Comparison of ENCODE assay signal across 21 cellular contexts in genomic region chr12:131631230-131631629, GRCh38.
"Had no signal": no experiment of that assay in that cellular context is flagged by ENCODE, and none has a peak within 500 bp of the region (broad histone marks: within the 10 kb centered on the region; RNA-seq: fewer than 3 reads in every experiment).

No MANE protein-coding gene starts in this region.

- H3K36me3 ChIP-seq: MG63, SJSA1 had no signal

- FAIRE-seq: RCC 7860 had no signal

- DNase-seq: Karpas-422, KG1, MG63, NCI-H1092, NCI-H1436, NCI-H187, NCI-H2029, NCI-H2081 treated with DMSO at 0.1 percent for 48 hours, NCI-H2171, NCI-H226, NCI-H446, NCI-H510A, NCI-H524 treated with DMSO at 0.1 percent for 48 hours, NCI-H69, NCI-H774, Right ventricle myocardium superior, RPMI8226, SIG-M5 had no signal

- H3K9me3 ChIP-seq: MG63, SJSA1 had no signal

- H3K4me1 ChIP-seq: SJSA1 had no signal

- H3K4me3 ChIP-seq: MG63, SJSA1, SK-N-MC had no signal

- H3K27ac ChIP-seq: SJSA1, SK-N-MC had no signal
